Comparison of ENCODE assay signal across 20 cellular contexts in the genomic region with DNA sequence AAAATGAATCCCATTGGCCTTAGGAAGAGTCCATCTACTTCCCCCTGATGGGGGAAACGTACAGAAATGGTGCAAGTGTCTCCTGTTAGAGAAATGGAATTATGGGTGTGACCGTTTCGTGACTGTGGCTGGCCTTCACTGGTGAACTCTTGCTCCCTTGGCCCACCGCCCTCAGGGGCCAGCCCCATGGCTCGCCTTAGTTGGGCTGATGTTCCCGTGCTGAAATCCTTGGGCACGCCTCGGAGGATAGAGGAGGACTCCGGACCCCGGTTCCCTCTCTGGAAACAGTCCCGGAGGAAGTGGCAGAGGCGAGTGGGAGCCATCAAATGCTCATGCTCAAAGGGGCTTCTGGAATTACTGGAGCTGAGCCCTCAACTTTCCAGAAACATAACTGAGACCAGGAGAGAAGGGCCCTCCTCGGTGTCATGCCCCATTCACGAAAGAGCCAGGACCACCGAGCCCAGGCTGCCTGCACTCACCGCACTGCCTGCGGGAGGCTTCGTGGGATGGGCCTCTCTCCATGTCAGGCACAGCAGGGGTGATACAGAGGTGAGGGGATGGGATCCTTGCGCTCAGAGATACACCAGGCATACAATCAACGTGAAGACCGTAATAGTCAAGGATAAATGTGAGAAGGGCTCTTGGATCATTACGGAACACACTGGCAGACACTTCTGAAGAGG. TPM values are rescaled to one million over a fixed set of nuclear protein-coding genes. Genes with fewer than 3 reads are reported as not detected.
DNase-seq lines count a peak whose midpoint lies in the region; ATAC-seq and TF ChIP-seq lines count a peak whose summit lies in the region.
"Had no signal": no experiment of that assay in that cellular context is flagged by ENCODE, and none has a peak within 500 bp of the region (broad histone marks: within the 10 kb centered on the region; RNA-seq: fewer than 3 reads in every experiment).

No MANE protein-coding gene starts in this region.

- H3K27ac ChIP-seq in BLaER1 (peak overlapping the region; percentile 23; the same call in 1 of the 2 replicates), endodermal cell (ENCODE audit: low read depth, low read length) (no peak overlapping the region), PC-3 (ENCODE audit: low read length) (no peak overlapping the region)
- H3K27ac ChIP-seq: uterus had no signal

- H3K4me1 ChIP-seq in BLaER1 = peaks cover 100% of the 10 kb centered on the region
- no peaks in the 10 kb centered on the region for H3K4me1 ChIP-seq in endodermal cell (ENCODE audit: control insufficient read depth, insufficient read depth, low read length)
- H3K4me1 ChIP-seq in PC-3 (ENCODE audit: insufficient read depth, low read length) = no peaks in the 10 kb centered on the region
- H3K4me1 ChIP-seq: HAP-1 had no signal

- H3K79me2 ChIP-seq in PC-3 (ENCODE audit: low read length) = no peaks in the 10 kb centered on the region

- H4K20me1 ChIP-seq in BLaER1 (no peaks in the 10 kb centered on the region), PC-3 (ENCODE audit: low read length) (no peaks in the 10 kb centered on the region)

- H3K9ac ChIP-seq in BLaER1 (no peak overlapping the region), endodermal cell (ENCODE audit: extremely low read depth, low read length, poor library complexity, severe bottlenecking) (no peak overlapping the region), PC-3 (ENCODE audit: low read length) (no peak overlapping the region)

- 92 to 93% methylated on average over 20 to 22 of the region's 22 CpGs for WGBS in endodermal cell (ENCODE audit: insufficient coverage in 1 of 2, insufficient read length in 1 of 2), 2 experiments

- POLR2A ChIA-PET in PC-3 (lab: Charles Lee; ENCODE audit: unreplicated experiment) = no interaction called here

- no peaks in the 10 kb centered on the region for H3K27me3 ChIP-seq in BLaER1
- no peaks in the 10 kb centered on the region for H3K27me3 ChIP-seq in endodermal cell (ENCODE audit: control insufficient read depth, insufficient read depth, low read length, poor library complexity, severe bottlenecking)
- peaks cover 21% of the 10 kb centered on the region; the same call in 1 of the 2 replicates for H3K27me3 ChIP-seq in PC-3 (ENCODE audit: low read length)
- H3K27me3 ChIP-seq: uterus had no signal

- H3K4me3 ChIP-seq in BLaER1 (no peak overlapping the region), endodermal cell (ENCODE audit: low read length) (no peak overlapping the region), PC-3 (ENCODE audit: low read length) (no peak overlapping the region)
- H3K4me3 ChIP-seq: HAP-1, uterus had no signal

- H3K27ac Mint-ChIP-seq in IgD-negative memory B cell = peak overlapping the region in 2 of 3 donors; percentile 2 to 89
- no peak overlapping the region for H3K27ac Mint-ChIP-seq in endodermal cell
- H3K27ac Mint-ChIP-seq: T-helper 17 cell had no signal

- TF ChIP-seq CTCF in endodermal cell (conservative IDR thresholded peaks at IDR 0.05) (no peak), PC-3 (conservative IDR thresholded peaks at IDR 0.05; ENCODE audit: low read depth, low read length) (no peak)

- no peaks in the 10 kb centered on the region for H3K36me3 ChIP-seq in BLaER1
- H3K36me3 ChIP-seq in endodermal cell (ENCODE audit: control insufficient read depth, insufficient read depth, low read length) = no peaks in the 10 kb centered on the region
- no peaks in the 10 kb centered on the region for H3K36me3 ChIP-seq in PC-3 (ENCODE audit: low read depth, low read length)
- H3K36me3 ChIP-seq: HAP-1, uterus had no signal

- H3K9me3 ChIP-seq in BLaER1 (no peaks in the 10 kb centered on the region), endodermal cell (ENCODE audit: control insufficient read depth, low read length) (no peaks in the 10 kb centered on the region), PC-3 (ENCODE audit: low read length) (no peaks in the 10 kb centered on the region)
- H3K9me3 ChIP-seq: HAP-1, uterus had no signal

- CTCF ChIA-PET in PC-3 (lab: Charles Lee) = interaction anchor here (0.6 kb wide), 1 partner anchor 298 kb away, joined by 3 read pairs; no protein-coding TSS in a partner anchor

- H3K36me3 Mint-ChIP-seq in IgD-negative memory B cell (peaks cover 2% of the 10 kb centered on the region), endodermal cell (ENCODE audit: low read depth) (no peaks in the 10 kb centered on the region)

- H3K4me1 Mint-ChIP-seq in IgD-negative memory B cell (peaks cover 42 to 57% (median 57%) of the 10 kb centered on the region in 3 donors), endodermal cell (no peaks in the 10 kb centered on the region)

- peak; percentile 48 for DNase-seq in endodermal cell
- DNase-seq in sciatic nerve (ENCODE audit: low spot score) = peak; percentile 53
- DNase-seq in amniotic stem cell (lab: John Stamatoyannopoulos, UW) = no peak
- no peak for DNase-seq in PC-3
- DNase-seq in G401 (ENCODE audit: low spot score) = no peak
- no peak for DNase-seq in LoVo (ENCODE audit: low spot score)
- DNase-seq: activated B cell treated with CpG ODN at 0.5 μM for 24 hours; activated gamma-delta T cell treated with Interleukin-2 at 50 U/mL for 16 hours; DND-41; midbrain; NCI-H2171; SHP77 treated with DMSO at 0.1 percent for 48 hours; stimulated activated CD4-positive, alpha-beta T cell treated with anti-CD3 and anti-CD28 coated beads, Interleukin-15, amount 100 ng/mL, for 24 hours; stimulated activated naive CD4-positive, alpha-beta T cell treated with Interleukin-2 at 50 U/mL for 16 hours; T-helper 17 cell had no signal

- H3F3A ChIP-seq in PC-3 (ENCODE audit: low read length, unreplicated experiment) = no peaks in the 10 kb centered on the region

- intact Hi-C loops in sciatic nerve (cut with DNase I) = no loop called here
- intact Hi-C loops in PC-3 (cut with micrococcal nuclease) = no loop called here

- H3K4me3 Mint-ChIP-seq in IgD-negative memory B cell (peak overlapping the region in 1 of 4 donors; percentile 69), endodermal cell (no peak overlapping the region)
- H3K4me3 Mint-ChIP-seq: activated B cell treated with CpG ODN at 0.5 μM for 24 hours, T-helper 17 cell had no signal

- no peak overlapping the region for H2AFZ ChIP-seq in PC-3 (ENCODE audit: low read length)

- no peaks in the 10 kb centered on the region for H3K27me3 Mint-ChIP-seq in IgD-negative memory B cell
- no peaks in the 10 kb centered on the region for H3K27me3 Mint-ChIP-seq in endodermal cell (ENCODE audit: insufficient read depth)
- H3K27me3 Mint-ChIP-seq: activated B cell treated with CpG ODN at 0.5 μM for 24 hours had no signal

- H3K4me2 ChIP-seq in BLaER1 (peak overlapping the region; percentile 92), PC-3 (ENCODE audit: low read length) (no peak overlapping the region)

- ATAC-seq in sciatic nerve (no peak), PC-3 (no peak)
- ATAC-seq: T-helper 17 cell had no signal

- H3K9me3 Mint-ChIP-seq in IgD-negative memory B cell (no peaks in the 10 kb centered on the region), endodermal cell (no peaks in the 10 kb centered on the region)
- H3K9me3 Mint-ChIP-seq: activated B cell treated with CpG ODN at 0.5 μM for 24 hours had no signal

- H3K9me2 ChIP-seq in PC-3 (replicated peaks; ENCODE audit: low read length) = no peaks in the 10 kb centered on the region

- in situ Hi-C loops in G401 (cut with HindIII; ENCODE audit: low sequenced_read_pairs) = no loop called here

- no TSS peak for BruUV-seq in PC-3 (replicated peaks; lab: Mats Ljungman, UMichigan)

RNA-seq across cellular contexts. Expression of a gene that starts 10.1 kb away (rescaled TPM):
- polyA plus RNA-seq in IgD-negative memory B cell = 2.0 TPM
- total RNA-seq in endodermal cell (1 to 10 TPM; 4.3 to 5.7 TPM), sciatic nerve (5.9 TPM), PC-3 (2014; rRNA removed) (not detected in 2 replicates)
- 0.53 TPM for polyA plus RNA-seq in endodermal cell (2013, experiment 1 of 2)
- polyA plus RNA-seq in endodermal cell (2013, experiment 2 of 2) = 0.29 TPM
- 4.4 TPM in 1 of 2 replicates, not detected in the other for total RNA-seq in G401 (2014; rRNA removed; shearing (Covaris generic))
- polyA plus RNA-seq: neural cell had no signal

Comparison
In these comparisons a context has a peak if more than half of its experiments do, and no peak if none do; other contexts are left out.
1. DNase-seq: peak in endodermal cell (single experiment) and sciatic nerve (single experiment); none in amniotic stem cell (single experiment), PC-3 (single experiment), G401 (single experiment) and LoVo (single experiment).